In genomic region chr11:76380161-76380976, GRCh38 we compare ENCODE assay signal across 8 cellular contexts.
A peak's percentile ranks its signal among the peaks of the same experiment; 100 is the strongest.
DNase-seq lines count a peak whose midpoint lies in the region; ATAC-seq and TF ChIP-seq lines count a peak whose summit lies in the region.

No MANE protein-coding gene starts in this region.

- TF ChIP-seq CTCF in astrocyte of the spinal cord (IDR thresholded peaks at IDR 0.05; ENCODE audit: low read depth, low read length): no peak

- H3K4me3 ChIP-seq in astrocyte of the spinal cord (ENCODE audit: low read depth, low read length): peak overlapping the region; percentile 86

- peak; percentile 54 for DNase-seq in NK-92 treated with Interleukin-12 subunit alpha and Interleukin-12 subunit beta, amount 100 ng/mL, for 24 hours (lab: John Stamatoyannopoulos, UW)
- DNase-seq in NK-92 (lab: John Stamatoyannopoulos, UW; ENCODE audit: unreplicated experiment): no peak
- DNase-seq in T-helper 1 cell: peak; percentile 15 to 57 (median 30)
- DNase-seq in astrocyte of the spinal cord (ENCODE audit: low read depth, low spot score): peak; percentile 16
- DNase-seq in inferior parietal cortex (ENCODE audit: extremely low spot score): peak; percentile 9
- peak; percentile 72 for DNase-seq in stimulated activated CD4-positive, alpha-beta T cell treated with anti-CD3 and anti-CD28 coated beads, Interleukin-15, amount 100 ng/mL, for 24 hours
- DNase-seq in SHP77 treated with DMSO at 0.1 percent for 48 hours (lab: John Stamatoyannopoulos, UW): no peak

- peak; percentile 21 for ATAC-seq in HG03175 (IDR thresholded peaks at IDR 0.05; ENCODE audit: unreplicated experiment)

- in situ Hi-C loops in astrocyte of the spinal cord (cut with HindIII; ENCODE audit: low sequenced_read_pairs): no loop called here

Comparison
In these comparisons a context has a peak if more than half of its experiments do, and no peak if none do; other contexts are left out.
1. DNase-seq: peak in NK-92 treated with Interleukin-12 subunit alpha and Interleukin-12 subunit beta, amount 100 ng/mL, for 24 hours (single experiment), T-helper 1 cell (5 of 5), astrocyte of the spinal cord (single experiment), inferior parietal cortex (single experiment) and stimulated activated CD4-positive, alpha-beta T cell treated with anti-CD3 and anti-CD28 coated beads, Interleukin-15, amount 100 ng/mL, for 24 hours (single experiment); none in NK-92 (single experiment) and SHP77 treated with DMSO at 0.1 percent for 48 hours (single experiment).